In the genomic region with DNA sequence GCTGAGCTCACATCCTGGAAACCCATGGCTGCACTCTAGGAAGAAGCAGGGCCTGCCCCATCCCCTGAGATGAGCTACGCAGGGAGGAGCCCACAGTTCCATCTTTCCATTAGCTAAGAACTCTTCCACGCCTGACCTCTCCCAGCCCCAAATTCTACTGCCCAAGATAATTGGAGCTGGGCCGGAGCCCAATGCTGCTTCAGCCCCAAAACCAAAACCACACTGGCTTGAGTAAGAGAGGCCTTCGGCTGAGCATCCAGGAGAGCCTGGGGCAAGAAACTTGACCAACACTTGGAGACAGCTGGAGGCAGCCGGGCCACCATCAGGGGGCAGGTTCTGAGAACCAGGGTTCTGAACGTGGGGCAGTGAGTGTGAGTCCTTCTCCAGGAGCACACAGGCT, we compare ENCODE assay signal across 12 cellular contexts.
DNase-seq lines count a peak whose midpoint lies in the region; ATAC-seq and TF ChIP-seq lines count a peak whose summit lies in the region.
"Had no signal": no experiment of that assay in that cellular context is flagged by ENCODE, and none has a peak within 500 bp of the region (broad histone marks: within the 10 kb centered on the region; RNA-seq: fewer than 3 reads in every experiment).

No MANE protein-coding gene starts in this region.

- peak; percentile 53 for TF ChIP-seq CTCF in AG09319 (IDR thresholded peaks at IDR 0.05; ENCODE audit: low read depth, low read length)
- peak; percentile 10 for TF ChIP-seq CTCF in cardiac fibroblast (IDR thresholded peaks at IDR 0.05; ENCODE audit: low read depth, low read length)
- no peak for TF ChIP-seq CTCF in mucosa of descending colon (IDR thresholded peaks at IDR 0.05)

- no peaks in the 10 kb centered on the region for H3K9me3 ChIP-seq in mucosa of descending colon

- H3K36me3 ChIP-seq in mucosa of descending colon (ENCODE audit: low read depth) = no peaks in the 10 kb centered on the region

- H3K4me3 ChIP-seq in cardiac fibroblast (replicated peaks in 1 of 2; ENCODE audit: low read depth in 2 of 2, low read length in 2 of 2) = no peak overlapping the region
- H3K4me3 ChIP-seq in mucosa of descending colon = no peak overlapping the region

- ATAC-seq in HG02759 (IDR thresholded peaks at IDR 0.05; ENCODE audit: unreplicated experiment) (peak; percentile 13), mucosa of descending colon (peak; percentile 37), HG03378 (IDR thresholded peaks at IDR 0.05; ENCODE audit: unreplicated experiment) (no peak)
- ATAC-seq in activated CD4-positive, CD25-positive, alpha-beta regulatory T cell treated with anti-CD3 and anti-CD28 coated beads, Interleukin-2, amount 50 U/mL, for 24 hours = no peak

- intact Hi-C loops in mucosa of descending colon (cut with DNase I, micrococcal nuclease) = no loop called here

- H3K4me1 ChIP-seq in mucosa of descending colon (ENCODE audit: low read depth) = no peaks in the 10 kb centered on the region

- DNase-seq in AG09319 (ENCODE audit: extremely low read depth, low read depth) (peak; percentile 95), cardiac fibroblast (ENCODE audit: low read depth in 2 of 2) (peak; percentile 32 to 80), mucosa of descending colon (peak in 1 of 3 donors; percentile 33), NCI-H446 (lab: John Stamatoyannopoulos, UW) (no peak), DMS153 (lab: John Stamatoyannopoulos, UW) (no peak)
- DNase-seq: activated CD4-positive, alpha-beta T cell treated with anti-CD3 and anti-CD28 coated beads, Interleukin-2, amount 50 U/mL, for 48 hours; activated naive CD8-positive, alpha-beta T cell treated with anti-CD3 and anti-CD28 coated beads, Interleukin-2, amount 10 ng/mL, durations not matched to agents 7 days and 5 days; NCI-H748 treated with DMSO at 0.1 percent for 48 hours; stimulated activated naive CD4-positive, alpha-beta T cell had no signal

Comparison
In these comparisons a context has a peak if more than half of its experiments do, and no peak if none do; other contexts are left out.
1. DNase-seq: peak in AG09319 (single experiment) and cardiac fibroblast (2 of 2); none in NCI-H446 (0 of 2) and DMS153 (single experiment).
2. ATAC-seq: peak in HG02759 (single experiment) and mucosa of descending colon (single experiment); none in HG03378 (single experiment) and activated CD4-positive, CD25-positive, alpha-beta regulatory T cell treated with anti-CD3 and anti-CD28 coated beads, Interleukin-2, amount 50 U/mL, for 24 hours (0 of 2).